In genomic region chr4:185143596-185143969, GRCh38 we compare ENCODE assay signal across 8 cellular contexts. TPM values are rescaled to one million over a fixed set of nuclear protein-coding genes. Genes with fewer than 3 reads are reported as not detected.
DNase-seq lines count a peak whose midpoint lies in the region; ATAC-seq and TF ChIP-seq lines count a peak whose summit lies in the region.

No MANE protein-coding gene starts in this region.

- H3K4me3 ChIP-seq in H7 (ENCODE audit: insufficient read depth, low read depth, low read length): peak overlapping the region; percentile 85

- H3K27me3 ChIP-seq in H7 (ENCODE audit: control insufficient read depth, insufficient read depth, low read length): peaks cover 1% of the 10 kb centered on the region; the same call in 1 of the 2 replicates

- DNase-seq in GM03348 (ENCODE audit: low spot score) (peak; percentile 52), H7 (no peak), NCI-H128 (lab: John Stamatoyannopoulos, UW; ENCODE audit: unreplicated experiment) (peak; percentile 1), left ventricle myocardium superior (peak; percentile 84), progenitor cell of endocrine pancreas (ENCODE audit: low spot score, unreplicated experiment) (no peak), GM10248 (ENCODE audit: extremely low spot score) (no peak), GM19238 (ENCODE audit: insufficient read length, low spot score) (no peak)
- no peak for DNase-seq in activated naive CD8-positive, alpha-beta T cell treated with anti-CD3 and anti-CD28 coated beads, Interleukin-2, amount 10 ng/mL, durations not matched to agents 7 days and 5 days

- peak overlapping the region; percentile 81 for H3K4me3 Mint-ChIP-seq in activated naive CD8-positive, alpha-beta T cell treated with anti-CD3 and anti-CD28 coated beads, Interleukin-2, amount 10 ng/mL, durations not matched to agents 7 days and 5 days
- peak overlapping the region; percentile 84 for H3K4me3 Mint-ChIP-seq in progenitor cell of endocrine pancreas (ENCODE audit: low read depth)

- no peak for ATAC-seq in activated naive CD8-positive, alpha-beta T cell treated with anti-CD3 and anti-CD28 coated beads, Interleukin-2, amount 10 ng/mL, durations not matched to agents 7 days and 5 days (ENCODE audit: low read depth)
- peak; percentile 32 for ATAC-seq in left ventricle myocardium superior

- H3K36me3 Mint-ChIP-seq in activated naive CD8-positive, alpha-beta T cell treated with anti-CD3 and anti-CD28 coated beads, Interleukin-2, amount 10 ng/mL, durations not matched to agents 7 days and 5 days: peaks cover 4% of the 10 kb centered on the region
- peaks cover 9% of the 10 kb centered on the region for H3K36me3 Mint-ChIP-seq in progenitor cell of endocrine pancreas (ENCODE audit: insufficient read depth)

- intact Hi-C loops in left ventricle myocardium superior (cut with micrococcal nuclease): no loop called here

- H3K27ac Mint-ChIP-seq in activated naive CD8-positive, alpha-beta T cell treated with anti-CD3 and anti-CD28 coated beads, Interleukin-2, amount 10 ng/mL, durations not matched to agents 7 days and 5 days: no peak overlapping the region
- peak overlapping the region; percentile 92 for H3K27ac Mint-ChIP-seq in progenitor cell of endocrine pancreas

- POLR2A ChIA-PET in activated naive CD8-positive, alpha-beta T cell treated with anti-CD3 and anti-CD28 coated beads, Interleukin-2, amount 10 ng/mL, durations not matched to agents 7 days and 5 days (lab: Charles Lee): interaction anchor here (0.9 to 1.5 kb wide), 2 partner anchors 252 to 253 kb away, joined by 3 to 5 read pairs; partner anchors contain the start of gene ANKRD37
- POLR2A ChIA-PET in GM10248 (lab: Yijun Ruan, JAX): interaction anchor here (0.8 to 1.8 kb wide), 15 partner anchors 9 to 682 kb away, joined by 3 to 11 read pairs (median 5); no protein-coding TSS in a partner anchor

- peaks cover 10% of the 10 kb centered on the region for H3K4me1 Mint-ChIP-seq in activated naive CD8-positive, alpha-beta T cell treated with anti-CD3 and anti-CD28 coated beads, Interleukin-2, amount 10 ng/mL, durations not matched to agents 7 days and 5 days
- H3K4me1 Mint-ChIP-seq in progenitor cell of endocrine pancreas (ENCODE audit: low read depth): peaks cover 12% of the 10 kb centered on the region

- H3K27me3 Mint-ChIP-seq in activated naive CD8-positive, alpha-beta T cell treated with anti-CD3 and anti-CD28 coated beads, Interleukin-2, amount 10 ng/mL, durations not matched to agents 7 days and 5 days: peaks cover 28% of the 10 kb centered on the region
- H3K27me3 Mint-ChIP-seq in progenitor cell of endocrine pancreas: peaks cover 5% of the 10 kb centered on the region

- no peaks in the 10 kb centered on the region for H3K9me3 Mint-ChIP-seq in activated naive CD8-positive, alpha-beta T cell treated with anti-CD3 and anti-CD28 coated beads, Interleukin-2, amount 10 ng/mL, durations not matched to agents 7 days and 5 days
- no peaks in the 10 kb centered on the region for H3K9me3 Mint-ChIP-seq in progenitor cell of endocrine pancreas (ENCODE audit: low read depth)

- CTCF ChIA-PET in GM10248 (lab: Yijun Ruan, JAX): interaction anchor here (0.8 to 3.5 kb wide), 9 partner anchors 8 to 282 kb away, joined by 3 to 18 read pairs (median 4); partner anchors contain the start of gene UFSP2

- TF ChIP-seq CTCF in progenitor cell of endocrine pancreas (IDR thresholded peaks at IDR 0.05; ENCODE audit: unreplicated experiment) (no peak), GM10248 (IDR thresholded peaks at IDR 0.05; ENCODE audit: control extremely low read depth, extremely low read depth, low read depth, missing control alignments) (no peak)

- peaks cover 5% of the 10 kb centered on the region for H3K36me3 ChIP-seq in H7 (replicated peaks; ENCODE audit: control insufficient read depth, insufficient read depth, low read length)

RNA-seq across cellular contexts. Expression of gene SLC25A4, which starts 0.5 kb away (rescaled TPM):
- 24.6 and 32.8 TPM in 2 replicates for total RNA-seq in H7 (2014; rRNA removed; shearing (Covaris generic))
- total RNA-seq in activated naive CD8-positive, alpha-beta T cell treated with anti-CD3 and anti-CD28 coated beads, Interleukin-2, amount 10 ng/mL, durations not matched to agents 7 days and 5 days: 1 to 10 TPM; 5.3 to 6.1 TPM
- total RNA-seq in left ventricle myocardium superior (2,343 TPM), progenitor cell of endocrine pancreas (24.7 and 26.2 TPM in 2 replicates)

Comparison
In these comparisons a context has a peak if more than half of its experiments do, and no peak if none do; other contexts are left out.
1. DNase-seq: peak in GM03348 (single experiment), NCI-H128 (single experiment) and left ventricle myocardium superior (single experiment); none in H7 (single experiment), activated naive CD8-positive, alpha-beta T cell treated with anti-CD3 and anti-CD28 coated beads, Interleukin-2, amount 10 ng/mL, durations not matched to agents 7 days and 5 days (single experiment), progenitor cell of endocrine pancreas (single experiment), GM10248 (single experiment) and GM19238 (single experiment).
2. RNA of gene SLC25A4, which starts 0.5 kb away (total RNA-seq): 2,343 TPM in left ventricle myocardium superior (single experiment); 24.6 to 32.8 TPM in H7, 24.7 to 26.2 TPM in progenitor cell of endocrine pancreas and 5.3 to 6.1 TPM in activated naive CD8-positive, alpha-beta T cell treated with anti-CD3 and anti-CD28 coated beads, Interleukin-2, amount 10 ng/mL, durations not matched to agents 7 days and 5 days; every median in the first group is over 10 times any median in the second.